ENCODE assay signal across 18 cellular contexts in genomic region chr13:114260818-114261217, GRCh38. TPM values are rescaled to one million over a fixed set of nuclear protein-coding genes. Genes with fewer than 3 reads are reported as not detected.
DNase-seq lines count a peak whose midpoint lies in the region; ATAC-seq and TF ChIP-seq lines count a peak whose summit lies in the region.
"Had no signal": no experiment of that assay in that cellular context is flagged by ENCODE, and none has a peak within 500 bp of the region (broad histone marks: within the 10 kb centered on the region; RNA-seq: fewer than 3 reads in every experiment).

No MANE protein-coding gene starts in this region.

- H3K36me3 Mint-ChIP-seq in central memory CD8-positive, alpha-beta T cell (ENCODE audit: insufficient read depth), result peaks cover 53% of the 10 kb centered on the region
- peaks cover 35 to 59% of the 10 kb centered on the region in 2 donors for H3K36me3 Mint-ChIP-seq in stimulated activated naive B cell treated with anti-CD40 and anti-IgM and Interleukin-4, amounts not matched to agents 10 μg/mL and 1 μg/mL and 100 μg/mL, for 72 hours
- H3K36me3 Mint-ChIP-seq in osteocyte (ENCODE audit: unreplicated experiment), result peaks cover 72% of the 10 kb centered on the region
- peaks cover 62% of the 10 kb centered on the region for H3K36me3 Mint-ChIP-seq in activated CD8-positive, alpha-beta memory T cell treated with anti-CD3 and anti-CD28 coated beads, Interleukin-2, amount 10 ng/mL, durations not matched to agents 7 days and 5 days
- H3K36me3 Mint-ChIP-seq in Caco-2 (ENCODE audit: insufficient read depth, unreplicated experiment), result peaks cover 83% of the 10 kb centered on the region

- H3K9me3 ChIP-seq in left ventricle myocardium inferior (replicated peaks) (no peaks in the 10 kb centered on the region), Caco-2 (no peaks in the 10 kb centered on the region)
- H3K9me3 ChIP-seq: psoas muscle, spleen had no signal

- H3K4me3 Mint-ChIP-seq in central memory CD8-positive, alpha-beta T cell, result peak overlapping the region; percentile 9
- peak overlapping the region; percentile 37 to 66 for H3K4me3 Mint-ChIP-seq in stimulated activated naive B cell treated with anti-CD40 and anti-IgM and Interleukin-4, amounts not matched to agents 10 μg/mL and 1 μg/mL and 100 μg/mL, for 72 hours
- H3K4me3 Mint-ChIP-seq in osteocyte (ENCODE audit: unreplicated experiment) (no peak overlapping the region), Caco-2 (ENCODE audit: unreplicated experiment) (no peak overlapping the region)
- H3K4me3 Mint-ChIP-seq in activated CD8-positive, alpha-beta memory T cell treated with anti-CD3 and anti-CD28 coated beads, Interleukin-2, amount 10 ng/mL, durations not matched to agents 7 days and 5 days, result no peak overlapping the region
- H3K4me3 Mint-ChIP-seq: activated T-cell treated with anti-CD3 and anti-CD28 coated beads, Interleukin-2, amount 50 U/mL, for 4 hours; nephron had no signal

- no peaks in the 10 kb centered on the region for H3K27me3 Mint-ChIP-seq in central memory CD8-positive, alpha-beta T cell
- H3K27me3 Mint-ChIP-seq in stimulated activated naive B cell treated with anti-CD40 and anti-IgM and Interleukin-4, amounts not matched to agents 10 μg/mL and 1 μg/mL and 100 μg/mL, for 72 hours, result no peaks in the 10 kb centered on the region
- no peaks in the 10 kb centered on the region for H3K27me3 Mint-ChIP-seq in osteocyte (ENCODE audit: unreplicated experiment)
- H3K27me3 Mint-ChIP-seq in activated CD8-positive, alpha-beta memory T cell treated with anti-CD3 and anti-CD28 coated beads, Interleukin-2, amount 10 ng/mL, durations not matched to agents 7 days and 5 days, result no peaks in the 10 kb centered on the region
- H3K27me3 Mint-ChIP-seq in Caco-2 (ENCODE audit: insufficient read depth, unreplicated experiment), result no peaks in the 10 kb centered on the region

- POLR2A ChIA-PET in Caco-2 (lab: Charles Lee), result no interaction called here

- no peak for DNase-seq in left ventricle myocardium inferior
- DNase-seq in left ventricle myocardium superior, result no peak
- peak; percentile 16 for DNase-seq in KBM-7
- DNase-seq in central memory CD8-positive, alpha-beta T cell (ENCODE audit: low spot score in 2 of 2), result no peak
- DNase-seq in stimulated activated naive B cell treated with anti-CD40 and anti-IgM and Interleukin-4, amounts not matched to agents 10 μg/mL and 1 μg/mL and 100 μg/mL, for 72 hours, result no peak
- no peak for DNase-seq in osteocyte (ENCODE audit: extremely low spot score, unreplicated experiment)
- no peak for DNase-seq in activated CD8-positive, alpha-beta memory T cell treated with anti-CD3 and anti-CD28 coated beads, Interleukin-2, amount 10 ng/mL, durations not matched to agents 7 days and 5 days
- no peak for DNase-seq in Caco-2
- DNase-seq: activated CD4-positive, alpha-beta T cell treated with anti-CD3 and anti-CD28 coated beads, Interleukin-2, amount 50 U/mL, for 48 hours; activated T-cell treated with anti-CD3 and anti-CD28 coated beads, Interleukin-2, amount 50 U/mL, for 4 hours; brain microvascular endothelial cell; GM23248; NCI-H524 treated with DMSO at 0.1 percent for 48 hours; psoas muscle; spleen had no signal

- H3K4me1 ChIP-seq in left ventricle myocardium inferior (peaks cover 34% of the 10 kb centered on the region), Caco-2 (peaks cover 5% of the 10 kb centered on the region; the same call in 1 of the 2 replicates)
- H3K4me1 ChIP-seq: psoas muscle had no signal

- H3K27ac Mint-ChIP-seq in central memory CD8-positive, alpha-beta T cell (ENCODE audit: low read depth), result peak overlapping the region; percentile 83
- H3K27ac Mint-ChIP-seq in stimulated activated naive B cell treated with anti-CD40 and anti-IgM and Interleukin-4, amounts not matched to agents 10 μg/mL and 1 μg/mL and 100 μg/mL, for 72 hours, result peak overlapping the region; percentile 91
- H3K27ac Mint-ChIP-seq in osteocyte (ENCODE audit: unreplicated experiment) (no peak overlapping the region), Caco-2 (ENCODE audit: unreplicated experiment) (no peak overlapping the region)
- H3K27ac Mint-ChIP-seq in activated CD8-positive, alpha-beta memory T cell treated with anti-CD3 and anti-CD28 coated beads, Interleukin-2, amount 10 ng/mL, durations not matched to agents 7 days and 5 days, result no peak overlapping the region
- H3K27ac Mint-ChIP-seq: nephron had no signal

- H3K4me3 ChIP-seq in left ventricle myocardium inferior (no peak overlapping the region), Caco-2 (ENCODE audit: low read depth, low read length) (no peak overlapping the region)
- H3K4me3 ChIP-seq: GM23248, hepatocyte, lung, psoas muscle, spleen had no signal

- TF ChIP-seq CTCF in left ventricle myocardium inferior (IDR thresholded peaks at IDR 0.05; ENCODE audit: borderline replicate concordance) (no peak), osteocyte (IDR thresholded peaks at IDR 0.05) (no peak), Caco-2 (IDR thresholded peaks at IDR 0.05; ENCODE audit: insufficient read depth in 1 of 2, low read depth in 1 of 2, low read length in 1 of 2, severe bottlenecking in 1 of 2, unreplicated experiment in 1 of 2) (no peak)

- no TSS peak for BruUV-seq in Caco-2 (replicated peaks; lab: Mats Ljungman, UMichigan)

- CTCF ChIA-PET in activated CD8-positive, alpha-beta memory T cell treated with anti-CD3 and anti-CD28 coated beads, Interleukin-2, amount 10 ng/mL, durations not matched to agents 7 days and 5 days (lab: Charles Lee), result interaction anchor here (1.0 to 1.3 kb wide), 2 partner anchors 16 to 19 kb away, joined by 3 to 6 read pairs; no protein-coding TSS in a partner anchor
- CTCF ChIA-PET in Caco-2 (lab: Charles Lee), result no interaction called here

- in situ Hi-C loops in KBM-7 (cut with MboI; ENCODE audit: low pct_unique_long_range_greater_than_20kb, low sequenced_read_pairs), result no loop called here

- H3K27me3 ChIP-seq in left ventricle myocardium inferior (ENCODE audit: low read depth) (no peaks in the 10 kb centered on the region), Caco-2 (replicated peaks; ENCODE audit: control insufficient read depth, insufficient read depth, low read length) (no peaks in the 10 kb centered on the region)
- H3K27me3 ChIP-seq: brain microvascular endothelial cell, hepatocyte, spleen had no signal

- intact Hi-C loops in left ventricle myocardium inferior (cut with micrococcal nuclease) (no loop called here), left ventricle myocardium superior (cut with micrococcal nuclease) (no loop called here), Caco-2 (cut with micrococcal nuclease; ENCODE audit: unreplicated experiment) (no loop called here)

- ATAC-seq in left ventricle myocardium superior, result no peak
- no peak for ATAC-seq in central memory CD8-positive, alpha-beta T cell (replicated peaks; ENCODE audit: extremely low read depth, poor library complexity, severe bottlenecking)
- peak; percentile 74 to 79 for ATAC-seq in stimulated activated naive B cell treated with anti-CD40 and anti-IgM and Interleukin-4, amounts not matched to agents 10 μg/mL and 1 μg/mL and 100 μg/mL, for 72 hours (replicated peaks)
- no peak for ATAC-seq in activated CD8-positive, alpha-beta memory T cell treated with anti-CD3 and anti-CD28 coated beads, Interleukin-2, amount 10 ng/mL, durations not matched to agents 7 days and 5 days
- ATAC-seq: activated T-cell treated with anti-CD3 and anti-CD28 coated beads, Interleukin-2, amount 50 U/mL, for 4 hours had no signal

- H3K9me3 Mint-ChIP-seq in central memory CD8-positive, alpha-beta T cell, result no peaks in the 10 kb centered on the region
- H3K9me3 Mint-ChIP-seq in stimulated activated naive B cell treated with anti-CD40 and anti-IgM and Interleukin-4, amounts not matched to agents 10 μg/mL and 1 μg/mL and 100 μg/mL, for 72 hours, result no peaks in the 10 kb centered on the region
- H3K9me3 Mint-ChIP-seq in osteocyte (ENCODE audit: unreplicated experiment) (no peaks in the 10 kb centered on the region), Caco-2 (ENCODE audit: unreplicated experiment) (no peaks in the 10 kb centered on the region)
- H3K9me3 Mint-ChIP-seq in activated CD8-positive, alpha-beta memory T cell treated with anti-CD3 and anti-CD28 coated beads, Interleukin-2, amount 10 ng/mL, durations not matched to agents 7 days and 5 days (ENCODE audit: low read depth), result no peaks in the 10 kb centered on the region
- H3K9me3 Mint-ChIP-seq: activated T-cell treated with anti-CD3 and anti-CD28 coated beads, Interleukin-2, amount 50 U/mL, for 4 hours; nephron had no signal

- H3K4me1 Mint-ChIP-seq in central memory CD8-positive, alpha-beta T cell, result peaks cover 43% of the 10 kb centered on the region
- peaks cover 34 to 50% of the 10 kb centered on the region in 2 donors for H3K4me1 Mint-ChIP-seq in stimulated activated naive B cell treated with anti-CD40 and anti-IgM and Interleukin-4, amounts not matched to agents 10 μg/mL and 1 μg/mL and 100 μg/mL, for 72 hours
- H3K4me1 Mint-ChIP-seq in osteocyte (ENCODE audit: unreplicated experiment) (peaks cover 26% of the 10 kb centered on the region), Caco-2 (ENCODE audit: low read depth, unreplicated experiment) (peaks cover 6% of the 10 kb centered on the region)
- peaks cover 38% of the 10 kb centered on the region for H3K4me1 Mint-ChIP-seq in activated CD8-positive, alpha-beta memory T cell treated with anti-CD3 and anti-CD28 coated beads, Interleukin-2, amount 10 ng/mL, durations not matched to agents 7 days and 5 days
- H3K4me1 Mint-ChIP-seq: nephron had no signal

- H3K36me3 ChIP-seq in left ventricle myocardium inferior (peaks cover 95% of the 10 kb centered on the region), Caco-2 (ENCODE audit: control insufficient read depth, insufficient read depth, low read length) (peaks cover 4% of the 10 kb centered on the region)

- H3K27ac ChIP-seq in left ventricle myocardium inferior (replicated peaks), result peak overlapping the region; percentile 47
- H3K27ac ChIP-seq: brain microvascular endothelial cell, GM23248, hepatocyte, psoas muscle had no signal

RNA-seq across cellular contexts. Expression of gene UPF3A, which starts 20.6 kb away (rescaled TPM):
- total RNA-seq in left ventricle myocardium inferior, result 21.8 TPM
- total RNA-seq in left ventricle myocardium superior, result 22.2 TPM
- 55.3 and 63.1 TPM in 2 replicates for total RNA-seq in osteocyte
- 10 to 100 TPM; 56.1 to 63.4 TPM for total RNA-seq in activated CD8-positive, alpha-beta memory T cell treated with anti-CD3 and anti-CD28 coated beads, Interleukin-2, amount 10 ng/mL, durations not matched to agents 7 days and 5 days
- 86.2 and 88.3 TPM in 2 replicates for total RNA-seq in Caco-2 (2022)

RNA-seq across cellular contexts. Expression of gene CDC16, which starts 26.1 kb away (rescaled TPM):
- total RNA-seq in left ventricle myocardium inferior (34.5 TPM), left ventricle myocardium superior (35.9 TPM), osteocyte (72.6 and 73.7 TPM in 2 replicates), Caco-2 (2022) (80.5 and 80.8 TPM in 2 replicates)
- total RNA-seq in activated CD8-positive, alpha-beta memory T cell treated with anti-CD3 and anti-CD28 coated beads, Interleukin-2, amount 10 ng/mL, durations not matched to agents 7 days and 5 days, result 10 to 100 TPM; 73.5 to 81.5 TPM

RNA-seq across cellular contexts. Expression of gene CHAMP1, which starts 53.5 kb away (rescaled TPM):
- total RNA-seq in left ventricle myocardium inferior (9.0 TPM), left ventricle myocardium superior (9.5 TPM), osteocyte (22.4 and 23.2 TPM in 2 replicates), Caco-2 (2022) (39.6 and 42.1 TPM in 2 replicates)
- 10 to 100 TPM; 34.1 to 37.0 TPM for total RNA-seq in activated CD8-positive, alpha-beta memory T cell treated with anti-CD3 and anti-CD28 coated beads, Interleukin-2, amount 10 ng/mL, durations not matched to agents 7 days and 5 days

Comparison
In these comparisons a context has a peak if more than half of its experiments do, and no peak if none do; other contexts are left out.
1. ATAC-seq: peak in stimulated activated naive B cell treated with anti-CD40 and anti-IgM and Interleukin-4, amounts not matched to agents 10 μg/mL and 1 μg/mL and 100 μg/mL, for 72 hours (2 of 2); none in left ventricle myocardium superior (single experiment), central memory CD8-positive, alpha-beta T cell (single experiment) and activated CD8-positive, alpha-beta memory T cell treated with anti-CD3 and anti-CD28 coated beads, Interleukin-2, amount 10 ng/mL, durations not matched to agents 7 days and 5 days (single experiment).
2. H3K27ac Mint-ChIP-seq: peak in central memory CD8-positive, alpha-beta T cell (single experiment) and stimulated activated naive B cell treated with anti-CD40 and anti-IgM and Interleukin-4, amounts not matched to agents 10 μg/mL and 1 μg/mL and 100 μg/mL, for 72 hours (single experiment); none in osteocyte (single experiment), activated CD8-positive, alpha-beta memory T cell treated with anti-CD3 and anti-CD28 coated beads, Interleukin-2, amount 10 ng/mL, durations not matched to agents 7 days and 5 days (single experiment) and Caco-2 (single experiment).
3. H3K4me3 Mint-ChIP-seq: peak in central memory CD8-positive, alpha-beta T cell (single experiment) and stimulated activated naive B cell treated with anti-CD40 and anti-IgM and Interleukin-4, amounts not matched to agents 10 μg/mL and 1 μg/mL and 100 μg/mL, for 72 hours (2 of 2); none in osteocyte (single experiment), activated CD8-positive, alpha-beta memory T cell treated with anti-CD3 and anti-CD28 coated beads, Interleukin-2, amount 10 ng/mL, durations not matched to agents 7 days and 5 days (single experiment) and Caco-2 (single experiment).